ENCODE assay signal across 1 cellular context in the genomic region with DNA sequence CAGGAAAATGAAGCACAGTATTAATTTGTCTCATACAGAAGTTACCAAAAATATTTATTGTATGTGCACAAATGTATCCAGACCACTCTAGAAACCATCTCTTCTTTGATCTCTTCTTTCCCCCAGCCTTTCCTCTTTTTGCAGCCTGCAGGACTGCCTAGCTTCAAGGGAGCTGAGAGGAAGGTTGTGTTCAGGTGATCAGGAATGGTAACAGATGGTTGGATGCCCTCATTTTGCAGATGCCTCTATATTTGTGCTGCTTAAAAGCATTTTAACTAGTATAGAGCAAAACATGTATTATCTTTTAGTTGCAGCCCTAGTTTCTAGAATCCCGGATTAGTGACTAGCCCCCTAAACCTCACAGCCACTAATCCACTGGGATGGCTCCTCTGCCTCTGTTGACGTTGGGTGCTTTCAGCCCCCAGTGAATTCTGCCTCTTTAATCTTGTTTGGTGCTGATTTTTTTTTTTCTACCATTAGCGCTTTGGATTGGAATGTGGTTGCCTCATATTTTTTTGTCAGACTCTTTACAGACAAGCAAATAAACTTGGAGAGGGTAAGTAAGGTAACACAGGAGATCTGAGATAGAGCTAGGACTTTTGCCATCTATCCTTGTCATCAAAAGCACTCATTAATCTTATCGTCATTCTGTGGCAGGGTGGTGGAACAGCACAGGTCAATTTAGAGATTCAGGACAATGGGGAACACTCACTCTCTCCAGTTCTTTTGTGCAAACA.
TF ChIP-seq lines count a peak whose summit lies in the region.

No MANE protein-coding gene starts in this region.

TF ChIP-seq in IMR-90, 13 proteins besides CTCF, POLR2A, EP300 and RAD21:
- TF ChIP-seq CEBPB (IDR thresholded peaks at IDR 0.05; ENCODE audit: low read depth, low read length) = peak; percentile 77
- TF ChIP-seq MAZ (IDR thresholded peaks at IDR 0.05; ENCODE audit: borderline replicate concordance, low read depth, low read length) = no peak
